25 cellular contexts compared by ENCODE assay signal in the genomic region with DNA sequence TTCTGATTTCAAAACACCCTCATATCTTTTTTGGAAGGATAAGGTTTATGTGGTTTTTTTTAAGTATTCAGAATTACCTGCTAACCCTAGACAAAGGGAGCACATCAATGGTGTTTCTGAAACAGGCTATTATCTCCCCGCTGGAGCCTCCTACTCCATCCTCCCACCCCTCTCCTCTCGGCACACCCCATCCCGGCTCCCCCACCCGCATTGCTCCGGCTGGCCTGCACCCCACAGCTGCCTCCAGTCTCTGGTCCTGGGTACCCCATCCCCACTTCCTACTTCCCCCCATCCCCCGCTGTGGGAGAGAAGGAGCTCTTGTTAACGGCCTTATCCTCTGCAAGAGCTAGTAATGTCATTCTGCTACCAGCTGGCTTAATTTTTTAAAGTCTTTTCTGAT.
"Had no signal": no experiment of that assay in that cellular context is flagged by ENCODE, and none has a peak within 500 bp of the region (broad histone marks: within the 10 kb centered on the region; RNA-seq: fewer than 3 reads in every experiment).

No MANE protein-coding gene starts in this region.

- H3K9me3 ChIP-seq: heart right ventricle, left lung, pancreas, prostate gland, sigmoid colon, suprapubic skin, tibial artery, upper lobe of right lung had no signal

- H3K4me1 ChIP-seq: left lung, pancreas, prostate gland, suprapubic skin, upper lobe of right lung had no signal

- DNase-seq: activated CD4-positive, alpha-beta T cell treated with anti-CD3 and anti-CD28 coated beads for 4 hours; activated CD4-positive, alpha-beta T cell treated with anti-CD3 and anti-CD28 coated beads, Interleukin-2, amount 50 U/mL, for 4 hours; activated naive CD4-positive, alpha-beta T cell treated with anti-CD3 and anti-CD28 coated beads, Interleukin-2, amount 50 U/mL, for 16 hours; activated T-cell treated with anti-CD3 and anti-CD28 coated beads for 4 hours; activated T-cell treated with anti-CD3 and anti-CD28 coated beads, Interleukin-2, amount 50 U/mL, for 72 hours; amniotic stem cell; foreskin fibroblast; heart right ventricle; left lung; naive B cell; nephron progenitor cell; sigmoid colon; small intestine; stimulated activated CD4-positive, alpha-beta T cell treated with anti-CD3 and anti-CD28 coated beads, Interleukin-1b, Interleukin-23, amount 100 ng/mL, for 48 hours; stimulated activated CD4-positive, alpha-beta T cell treated with anti-CD3 and anti-CD28 coated beads, Interleukin-4, amount 100 ng/mL, for 4 hours; stimulated activated CD8-positive, alpha-beta memory T cell treated with anti-CD3 and anti-CD28 coated beads, Interleukin-4, amount 100 ng/mL, for 48 hours; upper lobe of right lung had no signal

- H3K27me3 ChIP-seq: heart right ventricle, left lung, pancreas, sigmoid colon, suprapubic skin, tibial artery, upper lobe of right lung had no signal

- H3K27me3 Mint-ChIP-seq: naive B cell; stimulated activated memory B cell treated with anti-CD40 and anti-IgM and Interleukin-4, amounts not matched to agents 10 μg/mL and 1 μg/mL and 100 μg/mL, for 72 hours had no signal

- H3K36me3 ChIP-seq: prostate gland had no signal

- ATAC-seq: activated T-cell treated with anti-CD3 and anti-CD28 coated beads, Interleukin-2, amount 50 U/mL, for 72 hours; esophagus mucosa; heart right ventricle; left lung; pancreas; stimulated activated memory B cell treated with anti-CD40 and anti-IgM and Interleukin-4, amounts not matched to agents 10 μg/mL and 1 μg/mL and 100 μg/mL, for 72 hours; upper lobe of right lung had no signal

- H3K27ac ChIP-seq: heart right ventricle, left lung, pancreas, prostate gland, sigmoid colon, suprapubic skin, tibial artery, upper lobe of right lung had no signal

- H3K9me3 Mint-ChIP-seq: activated T-cell treated with anti-CD3 and anti-CD28 coated beads, Interleukin-2, amount 50 U/mL, for 72 hours; naive B cell; nephron progenitor cell; stimulated activated memory B cell treated with anti-CD40 and anti-IgM and Interleukin-4, amounts not matched to agents 10 μg/mL and 1 μg/mL and 100 μg/mL, for 72 hours had no signal

- H3K4me1 Mint-ChIP-seq: naive B cell; stimulated activated memory B cell treated with anti-CD40 and anti-IgM and Interleukin-4, amounts not matched to agents 10 μg/mL and 1 μg/mL and 100 μg/mL, for 72 hours had no signal

- FAIRE-seq: astrocyte, pancreas, small intestine had no signal

- H3K4me3 Mint-ChIP-seq: activated T-cell treated with anti-CD3 and anti-CD28 coated beads, Interleukin-2, amount 50 U/mL, for 72 hours; naive B cell; nephron progenitor cell; stimulated activated memory B cell treated with anti-CD40 and anti-IgM and Interleukin-4, amounts not matched to agents 10 μg/mL and 1 μg/mL and 100 μg/mL, for 72 hours had no signal

- H3K27ac Mint-ChIP-seq: activated T-cell treated with anti-CD3 and anti-CD28 coated beads, Interleukin-2, amount 50 U/mL, for 72 hours; naive B cell; nephron progenitor cell; stimulated activated memory B cell treated with anti-CD40 and anti-IgM and Interleukin-4, amounts not matched to agents 10 μg/mL and 1 μg/mL and 100 μg/mL, for 72 hours had no signal

- H3K4me3 ChIP-seq: heart right ventricle, left lung, lung, pancreas, prostate gland, sigmoid colon, suprapubic skin, tibial artery, upper lobe of right lung had no signal
